29 cellular contexts compared by ENCODE assay signal in genomic region chr2:132760971-132761370, GRCh38.
"Had no signal": no experiment of that assay in that cellular context is flagged by ENCODE, and none has a peak within 500 bp of the region (broad histone marks: within the 10 kb centered on the region; RNA-seq: fewer than 3 reads in every experiment).

No MANE protein-coding gene starts in this region.

- H3K9me3 Mint-ChIP-seq: type B pancreatic cell had no signal

- H2AFZ ChIP-seq: hepatocyte had no signal

- FAIRE-seq: colon, endothelial cell of umbilical vein, kidney had no signal

- H3K79me2 ChIP-seq: hepatocyte had no signal

- H3K27me3 Mint-ChIP-seq: stimulated activated memory B cell treated with anti-CD40 and anti-IgM and Interleukin-4, amounts not matched to agents 10 μg/mL and 1 μg/mL and 100 μg/mL, for 72 hours; type B pancreatic cell had no signal

- H3K4me2 ChIP-seq: hepatocyte had no signal

- H3K4me3 ChIP-seq: dorsolateral prefrontal cortex, esophagus muscularis mucosa, gastroesophageal sphincter, heart left ventricle, hepatocyte, left lung, ovary, psoas muscle, skin epidermis, spleen, testis, tibial artery had no signal

- H3K27ac ChIP-seq: dorsolateral prefrontal cortex, esophagus muscularis mucosa, foreskin keratinocyte, gastroesophageal sphincter, heart left ventricle, hepatocyte, left lung, ovary, psoas muscle, skin epidermis, spleen, testis, tibial artery had no signal

- H3K36me3 ChIP-seq: esophagus muscularis mucosa, gastroesophageal sphincter, heart left ventricle, left lung, ovary, spleen, tibial artery had no signal

- H3K27me3 ChIP-seq: dorsolateral prefrontal cortex, esophagus muscularis mucosa, foreskin keratinocyte, gastroesophageal sphincter, heart left ventricle, hepatocyte, left lung, ovary, spleen, testis, tibial artery had no signal

- H3K4me1 ChIP-seq: esophagus muscularis mucosa, foreskin keratinocyte, gastroesophageal sphincter, heart left ventricle, left lung, psoas muscle, spleen, tibial artery had no signal

- H3K27ac Mint-ChIP-seq: naive thymus-derived CD8-positive, alpha-beta T cell; nephron progenitor cell; stimulated activated memory B cell treated with anti-CD40 and anti-IgM and Interleukin-4, amounts not matched to agents 10 μg/mL and 1 μg/mL and 100 μg/mL, for 72 hours; type B pancreatic cell had no signal

- H3K4me3 Mint-ChIP-seq: naive thymus-derived CD8-positive, alpha-beta T cell; nephron progenitor cell; stimulated activated memory B cell treated with anti-CD40 and anti-IgM and Interleukin-4, amounts not matched to agents 10 μg/mL and 1 μg/mL and 100 μg/mL, for 72 hours; type B pancreatic cell had no signal

- H3K4me1 Mint-ChIP-seq: naive thymus-derived CD8-positive, alpha-beta T cell; stimulated activated memory B cell treated with anti-CD40 and anti-IgM and Interleukin-4, amounts not matched to agents 10 μg/mL and 1 μg/mL and 100 μg/mL, for 72 hours had no signal

- ATAC-seq: foreskin keratinocyte; gastroesophageal sphincter; heart left ventricle; left cardiac atrium; left lung; naive thymus-derived CD8-positive, alpha-beta T cell; psoas muscle; right cardiac atrium; stimulated activated memory B cell treated with anti-CD40 and anti-IgM and Interleukin-4, amounts not matched to agents 10 μg/mL and 1 μg/mL and 100 μg/mL, for 72 hours; stimulated activated naive CD8-positive, alpha-beta T cell treated with anti-CD3 and anti-CD28 coated beads, Interleukin-15, Interleukin-2, amounts not matched to agents 100 U/mL and 50 U/mL, for 24 hours had no signal

- H3K9me3 ChIP-seq: ovary, testis, tibial artery had no signal

- H3K36me3 Mint-ChIP-seq: stimulated activated memory B cell treated with anti-CD40 and anti-IgM and Interleukin-4, amounts not matched to agents 10 μg/mL and 1 μg/mL and 100 μg/mL, for 72 hours; type B pancreatic cell had no signal

- DNase-seq: dorsolateral prefrontal cortex; effector CD8-positive, alpha-beta T cell; foreskin keratinocyte; heart left ventricle; kidney; left cardiac atrium; left lung; mammary epithelial cell; naive thymus-derived CD8-positive, alpha-beta T cell; nephron progenitor cell; occipital lobe; ovary; posterior cingulate gyrus; psoas muscle; right cardiac atrium; spleen; stimulated activated CD4-positive, alpha-beta T cell treated with anti-CD3 and anti-CD28 coated beads, Interleukin-4, amount 100 ng/mL, for 4 hours; stimulated activated naive CD8-positive, alpha-beta T cell treated with anti-CD3 and anti-CD28 coated beads, Interleukin-15, Interleukin-2, amounts not matched to agents 100 U/mL and 50 U/mL, for 24 hours; substantia nigra; testis; tibial artery had no signal
